8 cellular contexts compared by ENCODE assay signal in the genomic region with DNA sequence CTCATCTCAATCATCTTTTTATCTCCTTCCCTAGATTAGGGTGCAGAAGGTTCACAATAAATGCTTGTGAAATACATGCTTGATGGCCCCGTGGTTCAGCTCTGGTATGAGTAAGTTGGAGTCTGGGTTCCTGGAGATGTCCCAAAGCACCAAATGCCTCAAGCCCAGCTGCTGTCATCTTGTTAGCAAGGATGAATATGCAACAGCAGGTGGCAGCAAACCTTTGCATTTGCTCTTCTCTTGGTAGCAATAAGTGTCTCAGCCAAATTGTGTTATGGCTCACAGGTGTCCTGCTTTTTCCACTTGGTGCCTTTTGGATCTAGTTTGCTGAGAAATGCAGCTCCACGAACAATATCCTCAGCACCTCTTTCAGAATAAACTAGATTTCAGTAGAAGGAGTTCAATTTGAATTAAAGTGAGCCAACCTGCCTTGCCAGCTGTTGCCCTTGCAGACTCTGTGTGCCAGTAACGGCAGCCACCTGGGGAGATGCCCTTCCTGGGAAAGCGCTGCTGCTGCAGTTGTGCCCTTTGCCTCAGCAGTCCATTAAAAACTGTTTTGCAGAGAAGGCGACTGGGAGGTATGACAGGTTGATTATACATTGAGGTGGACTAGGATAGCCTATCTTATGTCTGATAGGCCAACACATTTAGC.
DNase-seq lines count a peak whose midpoint lies in the region; ATAC-seq and TF ChIP-seq lines count a peak whose summit lies in the region.

No MANE protein-coding gene starts in this region.

- H3K9me3 ChIP-seq in SJCRH30 (replicated peaks), result no peaks in the 10 kb centered on the region
- H3K9me3 ChIP-seq in esophagus muscularis mucosa, result no peaks in the 10 kb centered on the region
- no peaks in the 10 kb centered on the region for H3K9me3 ChIP-seq in neural cell (ENCODE audit: low read length)

- no peak for TF ChIP-seq EP300 in esophagus muscularis mucosa (IDR thresholded peaks at IDR 0.05)
- TF ChIP-seq EP300 in neural cell (conservative IDR thresholded peaks at IDR 0.05; ENCODE audit: poor library complexity, severe bottlenecking), result no peak

- intact Hi-C loops in esophagus muscularis mucosa (cut with DNase I), result no loop called here

- no peaks in the 10 kb centered on the region for H3K79me2 ChIP-seq in neural cell (replicated peaks; ENCODE audit: insufficient read depth, low read length)

- H2AFZ ChIP-seq in neural cell (ENCODE audit: low read depth, low read length), result no peak overlapping the region

- ATAC-seq in GM21360 (IDR thresholded peaks at IDR 0.05; ENCODE audit: unreplicated experiment) (peak; percentile 57), HG02840 (IDR thresholded peaks at IDR 0.05; ENCODE audit: low FRiP score, unreplicated experiment) (no peak), GM18873 (IDR thresholded peaks at IDR 0.05; ENCODE audit: low FRiP score, unreplicated experiment) (no peak)

- H3K9ac ChIP-seq in neural cell (ENCODE audit: low read length), result no peak overlapping the region

- DNase-seq in DMS53 (lab: John Stamatoyannopoulos, UW), result peak; percentile 82
- DNase-seq in NB4 (ENCODE audit: low read depth), result peak; percentile 64
- peak; percentile 31 to 64 for DNase-seq in SJCRH30
- DNase-seq in esophagus muscularis mucosa (ENCODE audit: extremely low spot score), result peak; percentile 90

- H3F3A ChIP-seq in neural cell (ENCODE audit: insufficient read depth, low read length, poor library complexity, severe bottlenecking), result no peaks in the 10 kb centered on the region

- H3K36me3 ChIP-seq in SJCRH30 (no peaks in the 10 kb centered on the region), esophagus muscularis mucosa (no peaks in the 10 kb centered on the region), neural cell (ENCODE audit: insufficient read depth, low read length) (no peaks in the 10 kb centered on the region)

- peak; percentile 95 for TF ChIP-seq RAD21 in neural cell (conservative IDR thresholded peaks at IDR 0.05)

- TF ChIP-seq POLR2A in NB4 (IDR thresholded peaks at IDR 0.05; ENCODE audit: extremely low read depth, insufficient read length), result no peak
- no peak for TF ChIP-seq POLR2A in esophagus muscularis mucosa (IDR thresholded peaks at IDR 0.05; ENCODE audit: low read depth)

- H3K27ac ChIP-seq in SJCRH30 (no peak overlapping the region), esophagus muscularis mucosa (replicated peaks in 1 of 4) (no peak overlapping the region), neural cell (ENCODE audit: low read length) (no peak overlapping the region)

- H3K4me2 ChIP-seq in neural cell (ENCODE audit: low read length), result no peak overlapping the region

- TF ChIP-seq CTCF in NB4 (IDR thresholded peaks at IDR 0.05; ENCODE audit: low read depth, low read length), result peak; percentile 59
- TF ChIP-seq CTCF in esophagus muscularis mucosa (IDR thresholded peaks at IDR 0.05), result peak; percentile 36 to 59 (median 44)
- peak; percentile 92 for TF ChIP-seq CTCF in neural cell (IDR thresholded peaks at IDR 0.05; ENCODE audit: poor library complexity, severe bottlenecking)

- no peaks in the 10 kb centered on the region for H3K4me1 ChIP-seq in SJCRH30
- no peaks in the 10 kb centered on the region for H3K4me1 ChIP-seq in esophagus muscularis mucosa

- no peaks in the 10 kb centered on the region for H4K20me1 ChIP-seq in neural cell (ENCODE audit: insufficient read depth)

- H3K4me3 ChIP-seq in NB4 (ENCODE audit: low read depth, low read length) (no peak overlapping the region), SJCRH30 (no peak overlapping the region), esophagus muscularis mucosa (no peak overlapping the region), neural cell (ENCODE audit: low read length) (no peak overlapping the region)

- H3K9me2 ChIP-seq in neural cell (ENCODE audit: insufficient read depth, low read length), result no peaks in the 10 kb centered on the region

- no peaks in the 10 kb centered on the region for H3K27me3 ChIP-seq in SJCRH30
- no peaks in the 10 kb centered on the region for H3K27me3 ChIP-seq in esophagus muscularis mucosa
- no peaks in the 10 kb centered on the region for H3K27me3 ChIP-seq in neural cell (ENCODE audit: insufficient read depth, low read depth, low read length)

- WGBS in esophagus muscularis mucosa, result 60% methylated on average over 5 of the region's 5 CpGs

TF ChIP-seq in neural cell, 6 proteins besides CTCF, POLR2A, EP300 and RAD21:
- TF ChIP-seq POLR2AphosphoS5 (IDR thresholded peaks at IDR 0.05) (no peak), SMC3 (conservative IDR thresholded peaks at IDR 0.05; ENCODE audit: poor library complexity) (peak; percentile 98), MXI1 (conservative IDR thresholded peaks at IDR 0.05; ENCODE audit: poor library complexity, severe bottlenecking) (no peak)
- TF ChIP-seq, protein P1, sequence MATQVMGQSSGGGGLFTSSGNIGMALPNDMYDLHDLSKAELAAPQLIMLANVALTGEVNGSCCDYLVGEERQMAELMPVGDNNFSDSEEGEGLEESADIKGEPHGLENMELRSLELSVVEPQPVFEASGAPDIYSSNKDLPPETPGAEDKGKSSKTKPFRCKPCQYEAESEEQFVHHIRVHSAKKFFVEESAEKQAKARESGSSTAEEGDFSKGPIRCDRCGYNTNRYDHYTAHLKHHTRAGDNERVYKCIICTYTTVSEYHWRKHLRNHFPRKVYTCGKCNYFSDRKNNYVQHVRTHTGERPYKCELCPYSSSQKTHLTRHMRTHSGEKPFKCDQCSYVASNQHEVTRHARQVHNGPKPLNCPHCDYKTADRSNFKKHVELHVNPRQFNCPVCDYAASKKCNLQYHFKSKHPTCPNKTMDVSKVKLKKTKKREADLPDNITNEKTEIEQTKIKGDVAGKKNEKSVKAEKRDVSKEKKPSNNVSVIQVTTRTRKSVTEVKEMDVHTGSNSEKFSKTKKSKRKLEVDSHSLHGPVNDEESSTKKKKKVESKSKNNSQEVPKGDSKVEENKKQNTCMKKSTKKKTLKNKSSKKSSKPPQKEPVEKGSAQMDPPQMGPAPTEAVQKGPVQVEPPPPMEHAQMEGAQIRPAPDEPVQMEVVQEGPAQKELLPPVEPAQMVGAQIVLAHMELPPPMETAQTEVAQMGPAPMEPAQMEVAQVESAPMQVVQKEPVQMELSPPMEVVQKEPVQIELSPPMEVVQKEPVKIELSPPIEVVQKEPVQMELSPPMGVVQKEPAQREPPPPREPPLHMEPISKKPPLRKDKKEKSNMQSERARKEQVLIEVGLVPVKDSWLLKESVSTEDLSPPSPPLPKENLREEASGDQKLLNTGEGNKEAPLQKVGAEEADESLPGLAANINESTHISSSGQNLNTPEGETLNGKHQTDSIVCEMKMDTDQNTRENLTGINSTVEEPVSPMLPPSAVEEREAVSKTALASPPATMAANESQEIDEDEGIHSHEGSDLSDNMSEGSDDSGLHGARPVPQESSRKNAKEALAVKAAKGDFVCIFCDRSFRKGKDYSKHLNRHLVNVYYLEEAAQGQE (IDR thresholded peaks at IDR 0.05; ENCODE audit: borderline replicate concordance), result no peak
TF ChIP-seq in neural cell: peak in this region for 1.
